22 cellular contexts compared by ENCODE assay signal in genomic region chr3:87132801-87133200, GRCh38.
"Had no signal": no experiment of that assay in that cellular context is flagged by ENCODE, and none has a peak within 500 bp of the region (broad histone marks: within the 10 kb centered on the region; RNA-seq: fewer than 3 reads in every experiment).

No MANE protein-coding gene starts in this region.

- H3K27me3 ChIP-seq: adrenal gland, cardiac muscle cell, testis, vagina had no signal

- H3K9me3 ChIP-seq: adrenal gland, lower lobe of right lung, testis, vagina had no signal

- H3K36me3 ChIP-seq: adrenal gland, cardiac muscle cell, lower lobe of right lung, vagina had no signal

- H3K4me1 ChIP-seq: adrenal gland, lower lobe of right lung, testis, vagina had no signal

- H3K27ac ChIP-seq: adrenal gland, cardiac muscle cell, epithelial cell of prostate, lower lobe of right lung, testis, vagina had no signal

- H3K4me3 ChIP-seq: adrenal gland, cardiac muscle cell, lower lobe of right lung, testis, vagina had no signal

- FAIRE-seq: small intestine had no signal

- DNase-seq: activated CD4-positive, alpha-beta T cell treated with anti-CD3 and anti-CD28 coated beads for 36 hours; activated CD4-positive, alpha-beta T cell treated with anti-CD3 and anti-CD28 coated beads, Interleukin-2, amount 50 U/mL, for 4 hours; activated CD8-positive, alpha-beta memory T cell treated with anti-CD3 and anti-CD28 coated beads for 24 hours; activated CD8-positive, alpha-beta memory T cell treated with anti-CD3 and anti-CD28 coated beads, Interleukin-2, amount 50 U/mL, for 4 hours; activated T-cell treated with anti-CD3 and anti-CD28 coated beads, Interleukin-2, amount 50 U/mL, for 24 hours; adrenal gland; lower lobe of right lung; naive B cell; posterior cingulate gyrus; small intestine; stimulated activated CD4-positive, alpha-beta T cell treated with anti-CD3 and anti-CD28 coated beads, Interleukin-15, amount 100 ng/mL, for 24 hours; T-helper 1 cell; testis had no signal

- ATAC-seq: activated CD4-positive, alpha-beta T cell treated with anti-CD3 and anti-CD28 coated beads for 36 hours; activated naive CD4-positive, alpha-beta T cell treated with anti-CD3 and anti-CD28 coated beads, Interleukin-2, amount 50 U/mL, for 72 hours; activated T-helper 17 cell treated with anti-CD3 and anti-CD28 coated beads, Interleukin-2, amount 50 U/mL, for 72 hours; left lobe of liver; lower lobe of right lung; sciatic nerve; stimulated activated memory B cell treated with anti-CD40 and anti-IgM and Interleukin-4, amounts not matched to agents 10 μg/mL and 1 μg/mL and 100 μg/mL, for 72 hours; WTC11 had no signal
